Comparison of ENCODE assay signal across 12 cellular contexts in genomic region chr10:122786269-122786668, GRCh38. TPM values are rescaled to one million over a fixed set of nuclear protein-coding genes. Genes with fewer than 3 reads are reported as not detected.
DNase-seq lines count a peak whose midpoint lies in the region; ATAC-seq, FAIRE-seq and TF ChIP-seq lines count a peak whose summit lies in the region.
"Had no signal": no experiment of that assay in that cellular context is flagged by ENCODE, and none has a peak within 500 bp of the region (broad histone marks: within the 10 kb centered on the region; RNA-seq: fewer than 3 reads in every experiment).

No MANE protein-coding gene starts in this region.

- H3K4me3 Mint-ChIP-seq in activated T-helper 1 cell treated with anti-CD3 and anti-CD28 coated beads, Interleukin-12 subunit alpha, Interleukin-12 subunit beta, Interleukin-2, Interleukin-4 antibody, amounts not matched to agents 30 ng/mL and 10 ng/mL and 1 ng/mL, durations not matched to agents 14 hours and 24 hours and 36 hours: no peak overlapping the region
- H3K4me3 Mint-ChIP-seq in T-cell: no peak overlapping the region
- H3K4me3 Mint-ChIP-seq: activated T-helper 17 cell treated with anti-CD3 and anti-CD28 coated beads, Interleukin-2, amount 50 U/mL, for 72 hours; naive thymus-derived CD8-positive, alpha-beta T cell had no signal

- no peaks in the 10 kb centered on the region for H3K9me3 Mint-ChIP-seq in activated T-helper 1 cell treated with anti-CD3 and anti-CD28 coated beads, Interleukin-12 subunit alpha, Interleukin-12 subunit beta, Interleukin-2, Interleukin-4 antibody, amounts not matched to agents 30 ng/mL and 10 ng/mL and 1 ng/mL, durations not matched to agents 14 hours and 24 hours and 36 hours
- peaks cover 0 to 5% (median 5%) of the 10 kb centered on the region in 3 donors for H3K9me3 Mint-ChIP-seq in T-cell
- H3K9me3 Mint-ChIP-seq: activated T-helper 17 cell treated with anti-CD3 and anti-CD28 coated beads, Interleukin-2, amount 50 U/mL, for 72 hours had no signal

- no peaks in the 10 kb centered on the region for H3K4me1 Mint-ChIP-seq in activated T-helper 1 cell treated with anti-CD3 and anti-CD28 coated beads, Interleukin-12 subunit alpha, Interleukin-12 subunit beta, Interleukin-2, Interleukin-4 antibody, amounts not matched to agents 30 ng/mL and 10 ng/mL and 1 ng/mL, durations not matched to agents 14 hours and 24 hours and 36 hours (ENCODE audit: low read depth)
- H3K4me1 Mint-ChIP-seq in T-cell: no peaks in the 10 kb centered on the region
- H3K4me1 Mint-ChIP-seq: activated T-helper 17 cell treated with anti-CD3 and anti-CD28 coated beads, Interleukin-2, amount 50 U/mL, for 72 hours; naive thymus-derived CD8-positive, alpha-beta T cell had no signal

- H3K36me3 Mint-ChIP-seq in activated T-helper 1 cell treated with anti-CD3 and anti-CD28 coated beads, Interleukin-12 subunit alpha, Interleukin-12 subunit beta, Interleukin-2, Interleukin-4 antibody, amounts not matched to agents 30 ng/mL and 10 ng/mL and 1 ng/mL, durations not matched to agents 14 hours and 24 hours and 36 hours (ENCODE audit: low read depth): no peaks in the 10 kb centered on the region
- H3K36me3 Mint-ChIP-seq in T-cell: no peaks in the 10 kb centered on the region

- no peaks in the 10 kb centered on the region for H3K27me3 ChIP-seq in left lung

- intact Hi-C loops in left lung (cut with DNase I): no loop called here
- intact Hi-C loops in activated T-helper 1 cell treated with anti-CD3 and anti-CD28 coated beads, Interleukin-12 subunit alpha, Interleukin-12 subunit beta, Interleukin-2, Interleukin-4 antibody, amounts not matched to agents 30 ng/mL and 10 ng/mL and 1 ng/mL, durations not matched to agents 14 hours and 24 hours and 36 hours (cut with micrococcal nuclease): no loop called here

- no peak overlapping the region for H3K4me3 ChIP-seq in left lung

- TF ChIP-seq POLR2A in GM12892 (IDR thresholded peaks at IDR 0.05; ENCODE audit: low read depth, low read length): no peak

- H3K9me3 ChIP-seq in left lung: no peaks in the 10 kb centered on the region

- ATAC-seq in left lung (peak; percentile 25), T-cell (replicated peaks in 1 of 4) (no peak), GM18907 (IDR thresholded peaks at IDR 0.05; ENCODE audit: unreplicated experiment) (no peak)
- ATAC-seq: activated T-helper 17 cell treated with anti-CD3 and anti-CD28 coated beads, Interleukin-2, amount 50 U/mL, for 72 hours; esophagus mucosa; naive thymus-derived CD8-positive, alpha-beta T cell; Right ventricle myocardium inferior had no signal

- no peaks in the 10 kb centered on the region for H3K36me3 ChIP-seq in left lung

- CTCF ChIA-PET in T-cell (lab: Charles Lee): no interaction called here

- TF ChIP-seq CTCF in left lung (IDR thresholded peaks at IDR 0.05): no peak

- FAIRE-seq in GM12892 (lab: Jason Lieb, UNC): no peak

- POLR2A ChIA-PET in T-cell (lab: Charles Lee): no interaction called here

- DNase-seq in EL (peak; percentile 29), HuH-7.5 (ENCODE audit: low spot score) (peak; percentile 65), astrocyte of the hippocampus (ENCODE audit: low read depth, low spot score) (peak; percentile 74), left lung (no peak), T-cell (no peak), GM12892 (ENCODE audit: insufficient read length) (no peak)
- no peak for DNase-seq in activated T-helper 1 cell treated with anti-CD3 and anti-CD28 coated beads, Interleukin-12 subunit alpha, Interleukin-12 subunit beta, Interleukin-2, Interleukin-4 antibody, amounts not matched to agents 30 ng/mL and 10 ng/mL and 1 ng/mL, durations not matched to agents 14 hours and 24 hours and 36 hours (ENCODE audit: low spot score)
- DNase-seq: naive thymus-derived CD8-positive, alpha-beta T cell had no signal

- no peaks in the 10 kb centered on the region for H3K27me3 Mint-ChIP-seq in activated T-helper 1 cell treated with anti-CD3 and anti-CD28 coated beads, Interleukin-12 subunit alpha, Interleukin-12 subunit beta, Interleukin-2, Interleukin-4 antibody, amounts not matched to agents 30 ng/mL and 10 ng/mL and 1 ng/mL, durations not matched to agents 14 hours and 24 hours and 36 hours (ENCODE audit: insufficient read depth)
- H3K27me3 Mint-ChIP-seq in T-cell: peaks cover 7 to 21% of the 10 kb centered on the region in 2 donors

- H3K4me1 ChIP-seq in left lung: no peaks in the 10 kb centered on the region

- H3K27ac ChIP-seq in left lung: no peak overlapping the region

- no peak overlapping the region for H3K27ac Mint-ChIP-seq in activated T-helper 1 cell treated with anti-CD3 and anti-CD28 coated beads, Interleukin-12 subunit alpha, Interleukin-12 subunit beta, Interleukin-2, Interleukin-4 antibody, amounts not matched to agents 30 ng/mL and 10 ng/mL and 1 ng/mL, durations not matched to agents 14 hours and 24 hours and 36 hours
- no peak overlapping the region for H3K27ac Mint-ChIP-seq in T-cell
- H3K27ac Mint-ChIP-seq: activated T-helper 17 cell treated with anti-CD3 and anti-CD28 coated beads, Interleukin-2, amount 50 U/mL, for 72 hours; naive thymus-derived CD8-positive, alpha-beta T cell had no signal

RNA-seq across cellular contexts. Expression of gene CUZD1, which starts 59.4 kb away (rescaled TPM):
- total RNA-seq in left lung (under 1 TPM; 0.73 to 0.76 TPM), T-cell (1 to 10 TPM; 1.2 to 4.9 (median 4.1) TPM)
- total RNA-seq in activated T-helper 1 cell treated with anti-CD3 and anti-CD28 coated beads, Interleukin-12 subunit alpha, Interleukin-12 subunit beta, Interleukin-2, Interleukin-4 antibody, amounts not matched to agents 30 ng/mL and 10 ng/mL and 1 ng/mL, durations not matched to agents 14 hours and 24 hours and 36 hours: 3.0 TPM in 2 replicates
- 0.83 TPM for polyA plus RNA-seq in GM12892 (2012; ENCODE audit: missing spikeins)
- total RNA-seq: Right ventricle myocardium inferior had no signal

Comparison
In these comparisons a context has a peak if more than half of its experiments do, and no peak if none do; other contexts are left out.
1. DNase-seq: peak in EL (single experiment), HuH-7.5 (single experiment) and astrocyte of the hippocampus (single experiment); none in left lung (0 of 2), activated T-helper 1 cell treated with anti-CD3 and anti-CD28 coated beads, Interleukin-12 subunit alpha, Interleukin-12 subunit beta, Interleukin-2, Interleukin-4 antibody, amounts not matched to agents 30 ng/mL and 10 ng/mL and 1 ng/mL, durations not matched to agents 14 hours and 24 hours and 36 hours (single experiment), T-cell (0 of 34) and GM12892 (single experiment).